ENCODE assay signal across 21 cellular contexts in genomic region chr6:150610584-150610983, GRCh38. TPM values are rescaled to one million over a fixed set of nuclear protein-coding genes. Genes with fewer than 3 reads are reported as not detected.
DNase-seq lines count a peak whose midpoint lies in the region; ATAC-seq and TF ChIP-seq lines count a peak whose summit lies in the region.
"Had no signal": no experiment of that assay in that cellular context is flagged by ENCODE, and none has a peak within 500 bp of the region (broad histone marks: within the 10 kb centered on the region; RNA-seq: fewer than 3 reads in every experiment).

No MANE protein-coding gene starts in this region.

- H3K9me3 ChIP-seq in DOHH2 (ENCODE audit: control insufficient read depth, insufficient read depth, low read length) (no peaks in the 10 kb centered on the region), Karpas-422 (ENCODE audit: low read length) (no peaks in the 10 kb centered on the region)
- H3K9me3 ChIP-seq: A549 had no signal

- H3K27ac Mint-ChIP-seq in endothelial cell (ENCODE audit: unreplicated experiment) (peak overlapping the region; percentile 46), naive B cell (peak overlapping the region in 4 of 6 donors; percentile 35 to 49 (median 44))
- H3K27ac Mint-ChIP-seq: CD4-positive, alpha-beta memory T cell had no signal

- no peak overlapping the region for H3K4me3 Mint-ChIP-seq in endothelial cell (ENCODE audit: unreplicated experiment)
- H3K4me3 Mint-ChIP-seq in naive B cell = no peak overlapping the region
- H3K4me3 Mint-ChIP-seq: CD4-positive, alpha-beta memory T cell had no signal

- H3K27me3 ChIP-seq in DOHH2 (ENCODE audit: control insufficient read depth, low read length) (no peaks in the 10 kb centered on the region), Karpas-422 (ENCODE audit: low read length) (no peaks in the 10 kb centered on the region)

- H3K36me3 ChIP-seq in DOHH2 (ENCODE audit: control insufficient read depth, low read length) (peaks cover 57% of the 10 kb centered on the region), Karpas-422 (ENCODE audit: insufficient read depth, low read length) (peaks cover 23% of the 10 kb centered on the region; the same call in 1 of the 2 replicates)

- peaks cover 12% of the 10 kb centered on the region for H3F3A ChIP-seq in DOHH2 (ENCODE audit: control insufficient read depth, insufficient read depth)

- H3K9me2 ChIP-seq in DOHH2 (replicated peaks; ENCODE audit: control insufficient read depth, low read length) (no peaks in the 10 kb centered on the region), Karpas-422 (replicated peaks; ENCODE audit: insufficient read depth, low read length) (no peaks in the 10 kb centered on the region)

- DNase-seq in Karpas-422 (no peak), endothelial cell (ENCODE audit: low spot score) (no peak), naive B cell (no peak), HUDEP-2 (lab: John Stamatoyannopoulos, UW; ENCODE audit: unreplicated experiment in 76 of 76) (no peak)
- DNase-seq: 8988T; ACHN; AML-193; C1 segment of cervical spinal cord; CD4-positive, alpha-beta memory T cell; COR-L47; DMS153; DND-41; EL; GDM1; H7; HCEC 1CT had no signal

- ATAC-seq in naive B cell (ENCODE audit: low read depth in 2 of 2) (no peak), HG02642 (IDR thresholded peaks at IDR 0.05; ENCODE audit: poor library complexity, unreplicated experiment) (no peak), HG03571 (IDR thresholded peaks at IDR 0.05; ENCODE audit: unreplicated experiment) (no peak)
- ATAC-seq: A549, GM12878 had no signal

- H3K9ac ChIP-seq in Karpas-422 (ENCODE audit: low read length) = no peak overlapping the region

- H3K4me1 ChIP-seq in DOHH2 (ENCODE audit: control insufficient read depth, low read length) (peaks cover 96% of the 10 kb centered on the region), Karpas-422 (ENCODE audit: low read length) (peaks cover 87% of the 10 kb centered on the region)
- H3K4me1 ChIP-seq: A549 had no signal

- no peaks in the 10 kb centered on the region for H4K20me1 ChIP-seq in DOHH2 (ENCODE audit: control insufficient read depth, insufficient read depth, low read depth, low read length)
- H4K20me1 ChIP-seq in Karpas-422 (ENCODE audit: insufficient read depth, low read depth, low read length) = peaks cover 39% of the 10 kb centered on the region; the same call in 1 of the 2 replicates

- no peak overlapping the region for H2AFZ ChIP-seq in Karpas-422 (ENCODE audit: low read length)

- H3K27ac ChIP-seq in DOHH2 (ENCODE audit: low read depth, low read length) (no peak overlapping the region), Karpas-422 (ENCODE audit: low read length) (peak overlapping the region; percentile 49)
- H3K27ac ChIP-seq: A549 had no signal

- no peak for TF ChIP-seq CTCF in DOHH2 (IDR thresholded peaks at IDR 0.05; ENCODE audit: low read depth, low read length, poor library complexity, severe bottlenecking)
- no peak for TF ChIP-seq CTCF in endothelial cell (IDR thresholded peaks at IDR 0.05; ENCODE audit: unreplicated experiment)

- H3K79me2 ChIP-seq in DOHH2 (ENCODE audit: control insufficient read depth, low read length) = peaks cover 99% of the 10 kb centered on the region
- H3K79me2 ChIP-seq in Karpas-422 (ENCODE audit: low read length) = peaks cover 98% of the 10 kb centered on the region

- H3K4me3 ChIP-seq in DOHH2 (ENCODE audit: low read length) (no peak overlapping the region), Karpas-422 (ENCODE audit: low read length) (no peak overlapping the region)
- H3K4me3 ChIP-seq: A549, GM12878 had no signal

- H3K9me3 Mint-ChIP-seq in endothelial cell (ENCODE audit: unreplicated experiment) = no peaks in the 10 kb centered on the region
- H3K9me3 Mint-ChIP-seq in naive B cell = no peaks in the 10 kb centered on the region

- peak overlapping the region; percentile 4; the same call in 1 of the 2 replicates for H3K4me2 ChIP-seq in DOHH2 (ENCODE audit: low read length)
- no peak overlapping the region for H3K4me2 ChIP-seq in Karpas-422 (ENCODE audit: low read depth, low read length, poor library complexity, severe bottlenecking)
- H3K4me2 ChIP-seq: A549 had no signal

- H3K27me3 Mint-ChIP-seq in endothelial cell (ENCODE audit: unreplicated experiment) (peaks cover 5% of the 10 kb centered on the region), naive B cell (no peaks in the 10 kb centered on the region)

- H3K4me1 Mint-ChIP-seq in endothelial cell (ENCODE audit: unreplicated experiment) (peaks cover 88% of the 10 kb centered on the region), naive B cell (peaks cover 64 to 96% (median 85%) of the 10 kb centered on the region in 3 donors)
- H3K4me1 Mint-ChIP-seq: CD4-positive, alpha-beta memory T cell had no signal

- H3K36me3 Mint-ChIP-seq in endothelial cell (ENCODE audit: low read depth, unreplicated experiment) (peaks cover 43% of the 10 kb centered on the region), naive B cell (peaks cover 21 to 27% of the 10 kb centered on the region in 2 donors)
- H3K36me3 Mint-ChIP-seq: CD4-positive, alpha-beta memory T cell had no signal

RNA-seq across cellular contexts. Expression of gene PLEKHG1, which starts 10.9 kb away (rescaled TPM):
- total RNA-seq in Karpas-422 (2014; rRNA removed; shearing (Covaris generic); ENCODE audit: low replicate concordance) = 69.0 and 92.4 TPM in 2 replicates
- total RNA-seq in endothelial cell (ENCODE audit: unreplicated experiment) = 135 TPM
- 10 to 100 TPM; 38.3 to 82.2 (median 50.0) TPM for polyA plus RNA-seq in naive B cell (ENCODE audit: low read depth in 6 of 6)
